ENCODE assay signal across 41 cellular contexts in the genomic region with DNA sequence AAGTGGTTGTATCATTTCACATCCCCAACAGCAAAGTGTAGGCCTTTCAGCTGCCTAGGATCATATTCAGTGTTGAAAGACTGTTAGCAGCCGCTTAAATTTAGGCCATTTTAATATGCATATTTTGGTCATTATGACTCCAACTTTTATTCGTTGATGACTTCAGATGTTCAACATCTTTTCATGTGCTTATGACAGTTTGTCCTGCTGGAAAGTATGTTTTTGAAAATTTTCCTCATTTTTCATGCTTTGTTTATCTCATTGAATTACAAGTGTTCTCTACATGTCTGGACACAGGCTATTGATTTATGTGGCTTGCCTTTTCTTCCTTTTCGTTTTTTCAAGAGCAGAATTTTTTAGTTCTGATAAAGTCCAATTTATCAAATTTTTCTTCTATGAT.
"Had no signal": no experiment of that assay in that cellular context is flagged by ENCODE, and none has a peak within 500 bp of the region (broad histone marks: within the 10 kb centered on the region; RNA-seq: fewer than 3 reads in every experiment).

No MANE protein-coding gene starts in this region.

- H3K4me3 Mint-ChIP-seq: activated B cell treated with CpG ODN at 0.5 μM for 24 hours; activated CD4-positive, alpha-beta memory T cell treated with anti-CD3 and anti-CD28 coated beads, Interleukin-2, amount 10 ng/mL, durations not matched to agents 7 days and 5 days; activated CD4-positive, alpha-beta T cell treated with anti-CD3 and anti-CD28 coated beads for 36 hours; activated CD4-positive, alpha-beta T cell treated with anti-CD3 and anti-CD28 coated beads, Interleukin-2, amount 10 ng/mL, durations not matched to agents 7 days and 5 days; activated CD8-positive, alpha-beta memory T cell treated with anti-CD3 and anti-CD28 coated beads, Interleukin-2, amount 10 ng/mL, durations not matched to agents 7 days and 5 days; activated CD8-positive, alpha-beta T cell treated with anti-CD3 and anti-CD28 coated beads, Interleukin-2, amount 10 ng/mL, durations not matched to agents 7 days and 5 days; activated naive CD4-positive, alpha-beta T cell treated with anti-CD3 and anti-CD28 coated beads for 36 hours; activated naive CD8-positive, alpha-beta T cell treated with anti-CD3 and anti-CD28 coated beads for 36 hours; activated T-cell treated with anti-CD3 and anti-CD28 coated beads, Interleukin-2, amount 50 U/mL, for 4 hours; activated T-cell treated with anti-CD3 and anti-CD28 coated beads, Interleukin-2, amount 50 U/mL, for 72 hours; activated T-helper 1 cell treated with anti-CD3 and anti-CD28 coated beads, Interleukin-12 subunit alpha, Interleukin-12 subunit beta, Interleukin-2, Interleukin-4 antibody, amounts not matched to agents 30 ng/mL and 10 ng/mL and 1 ng/mL, durations not matched to agents 14 hours and 24 hours and 36 hours; activated T-helper 17 cell treated with anti-CD3 and anti-CD28 coated beads, Interleukin-2, amount 50 U/mL, for 72 hours; brain; central memory CD8-positive, alpha-beta T cell; T-helper 1 cell treated with Interleukin-12 subunit alpha and Interleukin-12 subunit beta and Interleukin-4 antibody, amounts not matched to agents 30 μg/mL and 1 μg/mL, for 36 hours; T-helper 2 cell treated with Interferon-gamma antibody and Interleukin-4, amounts not matched to agents 5 μg/mL and 100 μg/mL, for 36 hours had no signal

- H3K27ac ChIP-seq: adrenal gland, ascending aorta, cardiac muscle cell, VCaP had no signal

- FAIRE-seq: bronchial epithelial cell, TTC549 had no signal

- H3K4me3 ChIP-seq: adrenal gland, ascending aorta, cardiac muscle cell had no signal

- H3K9me3 ChIP-seq: adrenal gland, ascending aorta had no signal

- H3K27me3 Mint-ChIP-seq: activated B cell treated with CpG ODN at 0.5 μM for 24 hours; activated CD4-positive, alpha-beta memory T cell treated with anti-CD3 and anti-CD28 coated beads, Interleukin-2, amount 10 ng/mL, durations not matched to agents 7 days and 5 days; activated CD4-positive, alpha-beta T cell treated with anti-CD3 and anti-CD28 coated beads for 36 hours; activated CD4-positive, alpha-beta T cell treated with anti-CD3 and anti-CD28 coated beads, Interleukin-2, amount 10 ng/mL, durations not matched to agents 7 days and 5 days; activated T-helper 17 cell treated with anti-CD3 and anti-CD28 coated beads, Interleukin-2, amount 50 U/mL, for 72 hours; brain had no signal

- H3K27ac Mint-ChIP-seq: activated B cell treated with CpG ODN at 0.5 μM for 24 hours; activated CD4-positive, alpha-beta memory T cell treated with anti-CD3 and anti-CD28 coated beads, Interleukin-2, amount 10 ng/mL, durations not matched to agents 7 days and 5 days; activated CD4-positive, alpha-beta T cell treated with anti-CD3 and anti-CD28 coated beads for 36 hours; activated CD4-positive, alpha-beta T cell treated with anti-CD3 and anti-CD28 coated beads, Interleukin-2, amount 10 ng/mL, durations not matched to agents 7 days and 5 days; activated CD8-positive, alpha-beta memory T cell treated with anti-CD3 and anti-CD28 coated beads, Interleukin-2, amount 10 ng/mL, durations not matched to agents 7 days and 5 days; activated CD8-positive, alpha-beta T cell treated with anti-CD3 and anti-CD28 coated beads, Interleukin-2, amount 10 ng/mL, durations not matched to agents 7 days and 5 days; activated naive CD4-positive, alpha-beta T cell treated with anti-CD3 and anti-CD28 coated beads for 36 hours; activated naive CD4-positive, alpha-beta T cell treated with anti-CD3 and anti-CD28 coated beads, Interleukin-2, amount 50 U/mL, for 72 hours; activated naive CD8-positive, alpha-beta T cell treated with anti-CD3 and anti-CD28 coated beads for 36 hours; activated T-cell treated with anti-CD3 and anti-CD28 coated beads, Interleukin-2, amount 50 U/mL, for 72 hours; activated T-helper 1 cell treated with anti-CD3 and anti-CD28 coated beads, Interleukin-12 subunit alpha, Interleukin-12 subunit beta, Interleukin-2, Interleukin-4 antibody, amounts not matched to agents 30 ng/mL and 10 ng/mL and 1 ng/mL, durations not matched to agents 14 hours and 24 hours and 36 hours; activated T-helper 17 cell treated with anti-CD3 and anti-CD28 coated beads, Interleukin-2, amount 50 U/mL, for 72 hours; T-helper 1 cell treated with Interleukin-12 subunit alpha and Interleukin-12 subunit beta and Interleukin-4 antibody, amounts not matched to agents 30 μg/mL and 1 μg/mL, for 36 hours; T-helper 2 cell treated with Interferon-gamma antibody and Interleukin-4, amounts not matched to agents 5 μg/mL and 100 μg/mL, for 36 hours had no signal

- H3K4me1 Mint-ChIP-seq: activated B cell treated with CpG ODN at 0.5 μM for 24 hours; activated CD4-positive, alpha-beta memory T cell treated with anti-CD3 and anti-CD28 coated beads, Interleukin-2, amount 10 ng/mL, durations not matched to agents 7 days and 5 days; activated CD4-positive, alpha-beta T cell treated with anti-CD3 and anti-CD28 coated beads for 36 hours; activated CD4-positive, alpha-beta T cell treated with anti-CD3 and anti-CD28 coated beads, Interleukin-2, amount 10 ng/mL, durations not matched to agents 7 days and 5 days; activated CD8-positive, alpha-beta memory T cell treated with anti-CD3 and anti-CD28 coated beads, Interleukin-2, amount 10 ng/mL, durations not matched to agents 7 days and 5 days; activated T-helper 17 cell treated with anti-CD3 and anti-CD28 coated beads, Interleukin-2, amount 50 U/mL, for 72 hours; central memory CD8-positive, alpha-beta T cell had no signal

- ATAC-seq: activated CD4-positive, alpha-beta T cell treated with anti-CD3 and anti-CD28 coated beads for 36 hours; activated CD4-positive, CD25-positive, alpha-beta regulatory T cell treated with anti-CD3 and anti-CD28 coated beads, Interleukin-2, amount 50 U/mL, for 24 hours; activated CD8-positive, alpha-beta memory T cell treated with anti-CD3 and anti-CD28 coated beads, Interleukin-2, amount 10 ng/mL, durations not matched to agents 7 days and 5 days; activated CD8-positive, alpha-beta T cell treated with anti-CD3 and anti-CD28 coated beads, Interleukin-2, amount 10 ng/mL, durations not matched to agents 7 days and 5 days; activated naive CD4-positive, alpha-beta T cell treated with anti-CD3 and anti-CD28 coated beads, Interleukin-2, amount 50 U/mL, for 72 hours; activated T-cell treated with anti-CD3 and anti-CD28 coated beads, Interleukin-2, amount 50 U/mL, for 4 hours; activated T-cell treated with anti-CD3 and anti-CD28 coated beads, Interleukin-2, amount 50 U/mL, for 72 hours; activated T-helper 17 cell treated with anti-CD3 and anti-CD28 coated beads, Interleukin-2, amount 50 U/mL, for 72 hours had no signal

- H3K27me3 ChIP-seq: adrenal gland, ascending aorta, cardiac muscle cell had no signal

- H3K36me3 ChIP-seq: adrenal gland, ascending aorta, cardiac muscle cell had no signal

- H3K36me3 Mint-ChIP-seq: activated CD8-positive, alpha-beta memory T cell treated with anti-CD3 and anti-CD28 coated beads, Interleukin-2, amount 10 ng/mL, durations not matched to agents 7 days and 5 days; activated naive CD4-positive, alpha-beta T cell treated with anti-CD3 and anti-CD28 coated beads, Interleukin-2, amount 50 U/mL, for 72 hours; activated naive CD8-positive, alpha-beta T cell treated with anti-CD3 and anti-CD28 coated beads for 36 hours had no signal

- DNase-seq: activated B cell treated with CpG ODN at 0.5 μM for 24 hours; activated CD4-positive, alpha-beta memory T cell treated with anti-CD3 and anti-CD28 coated beads, Interleukin-2, amount 10 ng/mL, durations not matched to agents 7 days and 5 days; activated CD4-positive, alpha-beta T cell treated with anti-CD3 and anti-CD28 coated beads for 1 hour; activated CD4-positive, alpha-beta T cell treated with anti-CD3 and anti-CD28 coated beads for 36 hours; activated CD4-positive, alpha-beta T cell treated with anti-CD3 and anti-CD28 coated beads for 48 hours; activated CD4-positive, alpha-beta T cell treated with anti-CD3 and anti-CD28 coated beads, Interleukin-2, amount 10 ng/mL, durations not matched to agents 7 days and 5 days; activated CD4-positive, alpha-beta T cell treated with anti-CD3 and anti-CD28 coated beads, Interleukin-2, amount 50 U/mL, for 48 hours; activated CD8-positive, alpha-beta memory T cell treated with anti-CD3 and anti-CD28 coated beads for 24 hours; activated CD8-positive, alpha-beta memory T cell treated with anti-CD3 and anti-CD28 coated beads, Interleukin-2, amount 10 ng/mL, durations not matched to agents 7 days and 5 days; activated CD8-positive, alpha-beta T cell treated with anti-CD3 and anti-CD28 coated beads, Interleukin-2, amount 10 ng/mL, durations not matched to agents 7 days and 5 days; activated effector memory CD4-positive, alpha-beta T cell treated with anti-CD3 and anti-CD28 coated beads, Interleukin-2, amount 50 U/mL, for 16 hours; activated gamma-delta T cell treated with Interleukin-2 at 50 U/mL for 16 hours; activated naive CD4-positive, alpha-beta T cell; activated naive CD4-positive, alpha-beta T cell treated with anti-CD3 and anti-CD28 coated beads for 36 hours; activated naive CD4-positive, alpha-beta T cell treated with anti-CD3 and anti-CD28 coated beads, Interleukin-2, amount 50 U/mL, for 16 hours; activated naive CD8-positive, alpha-beta T cell treated with anti-CD3 and anti-CD28 coated beads for 36 hours; activated T-cell treated with anti-CD3 and anti-CD28 coated beads for 4 hours; activated T-cell treated with anti-CD3 and anti-CD28 coated beads, Interleukin-2, amount 50 U/mL, for 1 hour; activated T-cell treated with anti-CD3 and anti-CD28 coated beads, Interleukin-2, amount 50 U/mL, for 4 hours; activated T-cell treated with anti-CD3 and anti-CD28 coated beads, Interleukin-2, amount 50 U/mL, for 72 hours; adrenal gland; amygdala; anterior cingulate cortex; caudate nucleus; cerebellar nuclear complex; T-helper 1 cell; T-helper 2 cell; T-helper 9 cell had no signal

- H3K9me3 Mint-ChIP-seq: activated CD4-positive, alpha-beta memory T cell treated with anti-CD3 and anti-CD28 coated beads, Interleukin-2, amount 10 ng/mL, durations not matched to agents 7 days and 5 days; activated CD4-positive, alpha-beta T cell treated with anti-CD3 and anti-CD28 coated beads, Interleukin-2, amount 10 ng/mL, durations not matched to agents 7 days and 5 days; activated naive CD4-positive, alpha-beta T cell treated with anti-CD3 and anti-CD28 coated beads for 36 hours; activated T-cell treated with anti-CD3 and anti-CD28 coated beads, Interleukin-2, amount 50 U/mL, for 4 hours; activated T-helper 1 cell treated with anti-CD3 and anti-CD28 coated beads, Interleukin-12 subunit alpha, Interleukin-12 subunit beta, Interleukin-2, Interleukin-4 antibody, amounts not matched to agents 30 ng/mL and 10 ng/mL and 1 ng/mL, durations not matched to agents 14 hours and 24 hours and 36 hours; activated T-helper 17 cell treated with anti-CD3 and anti-CD28 coated beads, Interleukin-2, amount 50 U/mL, for 72 hours; central memory CD8-positive, alpha-beta T cell; T-helper 1 cell treated with Interleukin-12 subunit alpha and Interleukin-12 subunit beta and Interleukin-4 antibody, amounts not matched to agents 30 μg/mL and 1 μg/mL, for 36 hours; T-helper 2 cell treated with Interferon-gamma antibody and Interleukin-4, amounts not matched to agents 5 μg/mL and 100 μg/mL, for 36 hours had no signal

- H3K4me1 ChIP-seq: adrenal gland had no signal
